Comparison of ENCODE assay signal across 2 cellular contexts in genomic region chr6:138464085-138464484, GRCh38.
A peak's percentile ranks its signal among the peaks of the same experiment; 100 is the strongest.
TF ChIP-seq lines count a peak whose summit lies in the region.

No MANE protein-coding gene starts in this region.

TF ChIP-seq in A549, 52 proteins besides CTCF, POLR2A, EP300 and RAD21:
- TF ChIP-seq RNF2 (IDR thresholded peaks at IDR 0.05; ENCODE audit: borderline replicate concordance, low read depth) (no peak), ZFP36 (IDR thresholded peaks at IDR 0.05; ENCODE audit: borderline replicate concordance, partially characterized antibody) (no peak), KDM1A (IDR thresholded peaks at IDR 0.05; ENCODE audit: low read depth) (no peak), MAX (IDR thresholded peaks at IDR 0.05) (no peak), FOSB (CRISPR knock-in tag; IDR thresholded peaks at IDR 0.05) (no peak), NR3C1 (IDR thresholded peaks at IDR 0.05) (no peak), HOXA7 (CRISPR knock-in tag; IDR thresholded peaks at IDR 0.05) (no peak), HDAC2 (IDR thresholded peaks at IDR 0.05) (no peak), RFX5 (IDR thresholded peaks at IDR 0.05) (no peak), GATA3 (IDR thresholded peaks at IDR 0.05; ENCODE audit: borderline replicate concordance) (no peak), TFCP2L1 (CRISPR knock-in tag; IDR thresholded peaks at IDR 0.05) (no peak), ATOH8 (CRISPR knock-in tag; IDR thresholded peaks at IDR 0.05; ENCODE audit: low read depth) (no peak), KDM5A (IDR thresholded peaks at IDR 0.05) (no peak), ZSCAN20 (CRISPR knock-in tag; IDR thresholded peaks at IDR 0.05) (no peak), ESRRA (IDR thresholded peaks at IDR 0.05; ENCODE audit: borderline replicate concordance, low read length) (no peak), JUN (IDR thresholded peaks at IDR 0.05) (no peak), RARB (CRISPR knock-in tag; IDR thresholded peaks at IDR 0.05) (no peak), ZC3H11A (IDR thresholded peaks at IDR 0.05) (no peak), BHLHE40 (IDR thresholded peaks at IDR 0.05; ENCODE audit: low read depth, low read length) (no peak)
- TF ChIP-seq, protein P1, sequence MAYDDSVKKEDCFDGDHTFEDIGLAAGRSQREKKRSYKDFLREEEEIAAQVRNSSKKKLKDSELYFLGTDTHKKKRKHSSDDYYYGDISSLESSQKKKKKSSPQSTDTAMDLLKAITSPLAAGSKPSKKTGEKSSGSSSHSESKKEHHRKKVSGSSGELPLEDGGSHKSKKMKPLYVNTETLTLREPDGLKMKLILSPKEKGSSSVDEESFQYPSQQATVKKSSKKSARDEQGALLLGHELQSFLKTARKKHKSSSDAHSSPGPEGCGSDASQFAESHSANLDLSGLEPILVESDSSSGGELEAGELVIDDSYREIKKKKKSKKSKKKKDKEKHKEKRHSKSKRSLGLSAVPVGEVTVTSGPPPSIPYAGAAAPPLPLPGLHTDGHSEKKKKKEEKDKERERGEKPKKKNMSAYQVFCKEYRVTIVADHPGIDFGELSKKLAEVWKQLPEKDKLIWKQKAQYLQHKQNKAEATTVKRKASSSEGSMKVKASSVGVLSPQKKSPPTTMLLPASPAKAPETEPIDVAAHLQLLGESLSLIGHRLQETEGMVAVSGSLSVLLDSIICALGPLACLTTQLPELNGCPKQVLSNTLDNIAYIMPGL (CRISPR knock-in tag; IDR thresholded peaks at IDR 0.05; ENCODE audit: borderline replicate concordance) = no peak

TF ChIP-seq in K562, 482 proteins besides CTCF, POLR2A, EP300 and RAD21:
- no peak for TF ChIP-seq SRSF3 (IDR thresholded peaks at IDR 0.05; ENCODE audit: insufficient read depth, low read length)
- peak; percentile 49; the same call in 1 of the 2 replicates for TF ChIP-seq GATA2 (CRISPR knock-in tag; IDR thresholded peaks at IDR 0.05)
- no peak for TF ChIP-seq ZNF239 (CRISPR knock-in tag; IDR thresholded peaks at IDR 0.05)
- no peak for TF ChIP-seq ZNF717 (CRISPR knock-in tag; IDR thresholded peaks at IDR 0.05)
- TF ChIP-seq KLF13 (tag; IDR thresholded peaks at IDR 0.05; ENCODE audit: borderline replicate concordance, low read depth) = no peak
